9 cellular contexts compared by ENCODE assay signal in the genomic region with DNA sequence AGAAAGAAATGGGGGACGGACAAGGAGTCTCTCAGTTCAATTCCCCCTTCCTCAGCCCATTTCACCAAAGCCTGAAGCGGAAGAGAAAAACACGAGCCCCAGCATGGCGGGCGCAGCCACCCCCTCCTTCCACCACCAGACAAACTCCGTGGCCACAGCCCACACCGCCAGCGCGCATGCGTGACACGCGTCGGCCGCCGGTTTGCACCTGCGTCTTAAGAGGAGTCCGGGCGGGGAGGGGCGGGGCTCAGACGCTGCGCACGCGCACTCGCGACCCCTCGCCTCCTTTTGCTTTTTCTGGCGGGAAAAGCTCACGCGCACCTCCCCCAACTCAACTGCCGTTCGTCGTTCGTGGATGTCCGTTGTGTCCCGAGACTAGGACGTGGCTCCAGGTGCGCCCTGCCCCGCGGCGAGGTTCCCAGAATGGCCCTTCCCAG. TPM values are rescaled to one million over a fixed set of nuclear protein-coding genes. Genes with fewer than 3 reads are reported as not detected.
DNase-seq lines count a peak whose midpoint lies in the region; ATAC-seq and TF ChIP-seq lines count a peak whose summit lies in the region.
"Had no signal": no experiment of that assay in that cellular context is flagged by ENCODE, and none has a peak within 500 bp of the region (broad histone marks: within the 10 kb centered on the region; RNA-seq: fewer than 3 reads in every experiment).

A gene with protein sequence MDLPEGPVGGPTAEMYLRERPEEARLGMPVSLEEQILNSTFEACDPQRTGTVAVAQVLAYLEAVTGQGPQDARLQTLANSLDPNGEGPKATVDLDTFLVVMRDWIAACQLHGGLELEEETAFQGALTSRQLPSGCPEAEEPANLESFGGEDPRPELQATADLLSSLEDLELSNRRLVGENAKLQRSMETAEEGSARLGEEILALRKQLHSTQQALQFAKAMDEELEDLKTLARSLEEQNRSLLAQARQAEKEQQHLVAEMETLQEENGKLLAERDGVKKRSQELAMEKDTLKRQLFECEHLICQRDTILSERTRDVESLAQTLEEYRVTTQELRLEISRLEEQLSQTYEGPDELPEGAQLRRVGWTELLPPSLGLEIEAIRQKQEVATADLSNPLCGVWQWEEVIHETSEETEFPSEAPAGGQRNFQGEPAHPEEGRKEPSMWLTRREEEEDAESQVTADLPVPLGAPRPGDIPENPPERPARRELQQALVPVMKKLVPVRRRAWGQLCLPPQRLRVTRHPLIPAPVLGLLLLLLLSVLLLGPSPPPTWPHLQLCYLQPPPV (plus strand): TSS at position 314 of the 437 bp plus-strand sequence. CDS start 2,635 bp downstream, outside the sequence.

- POLR2A ChIA-PET in Caco-2 (lab: Charles Lee), result interaction anchor here (0.6 kb wide), 1 partner anchor 18 kb away, joined by 3 read pairs; no protein-coding TSS in a partner anchor

- in situ Hi-C loops in GM23248 (cut with MboI), result no loop called here

- peaks cover under 1% of the 10 kb centered on the region for H3K9me3 Mint-ChIP-seq in Caco-2 (ENCODE audit: unreplicated experiment)

- no peaks in the 10 kb centered on the region for H3K36me3 ChIP-seq in Caco-2 (ENCODE audit: control insufficient read depth, insufficient read depth, low read length)
- no peaks in the 10 kb centered on the region for H3K36me3 ChIP-seq in spleen
- H3K36me3 ChIP-seq in GM23248 (ENCODE audit: low read depth), result no peaks in the 10 kb centered on the region

- no peak for TF ChIP-seq POLR2A in spleen (IDR thresholded peaks at IDR 0.05)

- H2AFZ ChIP-seq in GM23248, result no peak within 1 kb of the TSS

- H3K27ac ChIP-seq in spleen (peak within 1 kb of the TSS in 4 of 8 donors; percentile 22 to 72 (median 49)), GM23248 (no peak within 1 kb of the TSS)

- peak within 1 kb of the TSS; percentile 63 for H3K27ac Mint-ChIP-seq in Caco-2 (ENCODE audit: unreplicated experiment)

- H3K27me3 ChIP-seq in Caco-2 (replicated peaks; ENCODE audit: control insufficient read depth, insufficient read depth, low read length), result no peaks in the 10 kb centered on the region
- peaks cover 0 to 7% (median 0%) of the 10 kb centered on the region in 7 donors for H3K27me3 ChIP-seq in spleen (replicated peaks in 1 of 7)
- peaks cover 8% of the 10 kb centered on the region for H3K27me3 ChIP-seq in GM23248 (replicated peaks; ENCODE audit: insufficient read depth)

- no peaks in the 10 kb centered on the region for H4K20me1 ChIP-seq in GM23248 (ENCODE audit: insufficient read depth)

- no peaks in the 10 kb centered on the region for H3K9me2 ChIP-seq in GM23248 (ENCODE audit: insufficient read depth)

- peaks cover 12% of the 10 kb centered on the region for H3K4me1 Mint-ChIP-seq in Caco-2 (ENCODE audit: low read depth, unreplicated experiment)

- no peaks in the 10 kb centered on the region for H3K79me2 ChIP-seq in GM23248 (ENCODE audit: insufficient read depth)

- BruUV-seq in Caco-2 (replicated peaks; lab: Mats Ljungman, UMichigan), result no TSS peak

- H3K4me3 Mint-ChIP-seq in Caco-2 (ENCODE audit: unreplicated experiment), result peak within 1 kb of the TSS; percentile 69

- H3K9me3 ChIP-seq in Caco-2 (0 out of 2 replicates have a peak, but pooled peaks cover 2% of the 10 kb centered on the region), spleen (peaks cover 0 to 5% (median under 1%) of the 10 kb centered on the region in 8 donors), GM23248 (ENCODE audit: low read depth) (no peaks in the 10 kb centered on the region)

- peak within 1 kb of the TSS; percentile 39 for H3K4me3 ChIP-seq in Caco-2 (ENCODE audit: low read depth, low read length)
- peak within 1 kb of the TSS; percentile 45 for H3K4me3 ChIP-seq in fibroblast of villous mesenchyme (ENCODE audit: low read depth, low read length)
- H3K4me3 ChIP-seq in spleen, result peak within 1 kb of the TSS in 5 of 8 donors; percentile 9 to 47 (median 18)
- H3K4me3 ChIP-seq in GM23248, result no peak within 1 kb of the TSS

- peaks cover 7% of the 10 kb centered on the region for H3K36me3 Mint-ChIP-seq in Caco-2 (ENCODE audit: insufficient read depth, unreplicated experiment)

- CTCF ChIA-PET in Caco-2 (lab: Charles Lee), result interaction anchor here (1.0 to 1.1 kb wide), 2 partner anchors 24 to 55 kb away, joined by 3 to 6 read pairs; a partner anchor contains a TSS

- WGBS in spleen, 5 donors, result 31 to 59% (median 50%) methylated on average over 10 to 40 of the region's 40 CpGs
- WGBS in GM23248 (ENCODE audit: low coverage in 1 of 2, low lambda C conversion rate in 2 of 2, missing lambda C conversion rate in 2 of 2), 2 experiments, result 64 to 72% methylated on average over 20 to 40 of the region's 40 CpGs

- no peak within 1 kb of the TSS for H3K4me2 ChIP-seq in GM23248 (ENCODE audit: unreplicated experiment)

- DNase-seq in Caco-2 (peak; percentile 81 to 90), NCI-H510A (lab: John Stamatoyannopoulos, UW) (peak; percentile 30), fibroblast of villous mesenchyme (ENCODE audit: low read depth) (peak; percentile 83), spleen (peak; percentile 95), GM23248 (no peak)
- peak; percentile 78 for DNase-seq in activated CD8-positive, alpha-beta memory T cell treated with anti-CD3 and anti-CD28 coated beads, Interleukin-2, amount 50 U/mL, for 4 hours

- ATAC-seq in GM21529 (IDR thresholded peaks at IDR 0.05; ENCODE audit: unreplicated experiment), result no peak
- no peak for ATAC-seq in GM21423 (IDR thresholded peaks at IDR 0.05; ENCODE audit: unreplicated experiment)

- H3F3A ChIP-seq in GM23248 (ENCODE audit: insufficient read depth), result no peaks in the 10 kb centered on the region

- intact Hi-C loops in Caco-2 (cut with micrococcal nuclease; ENCODE audit: unreplicated experiment) (no loop called here), spleen (cut with DNase I; ENCODE audit: low total_unique reads) (no loop called here)

- TF ChIP-seq CTCF in Caco-2 (IDR thresholded peaks at IDR 0.05; ENCODE audit: insufficient read depth in 1 of 2, low read depth in 1 of 2, low read length in 1 of 2, severe bottlenecking in 1 of 2, unreplicated experiment in 1 of 2), result no peak
- no peak for TF ChIP-seq CTCF in fibroblast of villous mesenchyme (IDR thresholded peaks at IDR 0.05; ENCODE audit: insufficient read depth, low read depth, low read length)
- TF ChIP-seq CTCF in spleen (IDR thresholded peaks at IDR 0.05 in 8 of 11, conservative IDR thresholded peaks at IDR 0.05 in 3 of 11), result no peak

- H3K27me3 Mint-ChIP-seq in Caco-2 (ENCODE audit: insufficient read depth, unreplicated experiment), result peaks cover 7% of the 10 kb centered on the region

- H3K9ac ChIP-seq in GM23248, result no peak within 1 kb of the TSS

- H3K4me1 ChIP-seq in Caco-2, result no peaks in the 10 kb centered on the region
- peaks cover 0 to 44% (median 13%) of the 10 kb centered on the region in 6 donors for H3K4me1 ChIP-seq in spleen
- H3K4me1 ChIP-seq in GM23248 (ENCODE audit: insufficient read depth), result no peaks in the 10 kb centered on the region

RNA-seq across cellular contexts. Expression of the gene that starts here (rescaled TPM):
- total RNA-seq in Caco-2 (2022) (0.56 and 1.00 TPM in 2 replicates), fibroblast of villous mesenchyme (not detected in 2 replicates), spleen (under 1 TPM in 1 of 7 donors, not detected in 6; 0.41 TPM)
- polyA plus RNA-seq in spleen (under 1 TPM; 0.11 to 0.32 (median 0.19) TPM), GM23248 (2016; fragmentation: Nextera tagmentation; extraction: Ambion mirVana) (not detected in 2 replicates)
- not detected in 2 replicates for total RNA-seq in GM23248 (2014; rRNA removed; shearing (Covaris generic))
- total RNA-seq: glomerular endothelial cell had no signal

Comparison
In these comparisons a context has a peak if more than half of its experiments do, and no peak if none do; other contexts are left out.
1. Peak in DNase-seq and H3K4me3 ChIP-seq in Caco-2; RNA of the gene not detected or under 1 TPM.
2. Peak in DNase-seq and H3K4me3 ChIP-seq in fibroblast of villous mesenchyme; RNA of the gene not detected or under 1 TPM.
3. Peak in DNase-seq and H3K4me3 ChIP-seq in spleen; RNA of the gene not detected or under 1 TPM.